Comparison of ENCODE assay signal across 10 cellular contexts in the genomic region with DNA sequence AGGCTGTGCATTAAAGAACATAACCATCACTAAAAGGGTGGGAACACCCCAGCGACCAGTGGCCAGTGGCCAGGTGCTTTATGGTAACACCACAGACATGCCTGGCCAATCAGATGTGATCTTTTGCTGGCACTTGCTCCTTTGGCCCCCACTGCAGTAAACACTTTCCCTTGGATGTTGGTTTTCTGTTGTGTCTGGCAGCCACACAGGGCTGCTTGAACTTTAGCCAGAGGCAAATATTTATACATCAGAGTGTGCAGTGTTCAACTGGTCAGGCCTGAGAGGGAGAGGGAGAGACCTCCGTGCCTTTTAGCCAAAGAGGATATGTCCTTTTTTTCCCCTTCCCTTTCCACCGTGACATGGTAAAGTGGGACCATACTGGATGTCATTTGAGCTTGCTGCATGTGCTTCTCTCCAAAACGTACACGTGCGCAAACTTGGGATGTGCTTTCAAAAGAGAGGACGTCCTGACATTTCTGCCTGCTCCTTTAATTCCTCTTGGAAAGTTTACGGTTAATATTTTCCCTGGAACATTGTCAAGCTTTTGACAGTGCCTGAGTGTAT.
DNase-seq lines count a peak whose midpoint lies in the region; ATAC-seq and TF ChIP-seq lines count a peak whose summit lies in the region.
"Had no signal": no experiment of that assay in that cellular context is flagged by ENCODE, and none has a peak within 500 bp of the region (broad histone marks: within the 10 kb centered on the region; RNA-seq: fewer than 3 reads in every experiment).

No MANE protein-coding gene starts in this region.

- POLR2A ChIA-PET in CD8-positive, alpha-beta T cell (lab: Charles Lee), result no interaction called here

- H3K4me3 ChIP-seq in mucosa of descending colon (no peak overlapping the region), upper lobe of right lung (peak overlapping the region; percentile 48)
- no peak overlapping the region for H3K4me3 ChIP-seq in CD8-positive, alpha-beta T cell (ENCODE audit: low read depth, low read length)

- TF ChIP-seq CTCF in mucosa of descending colon (IDR thresholded peaks at IDR 0.05), result no peak
- no peak for TF ChIP-seq CTCF in upper lobe of right lung (IDR thresholded peaks at IDR 0.05)
- TF ChIP-seq CTCF in CD8-positive, alpha-beta T cell (IDR thresholded peaks at IDR 0.05), result no peak

- H3K27ac Mint-ChIP-seq in CD8-positive, alpha-beta T cell, result no peak overlapping the region

- H3K4me3 Mint-ChIP-seq in CD8-positive, alpha-beta T cell, result no peak overlapping the region

- H3K4me1 ChIP-seq in mucosa of descending colon (ENCODE audit: low read depth) (no peaks in the 10 kb centered on the region), upper lobe of right lung (peaks cover 11% of the 10 kb centered on the region)
- H3K4me1 ChIP-seq in CD8-positive, alpha-beta T cell (ENCODE audit: insufficient read depth, low read length), result no peaks in the 10 kb centered on the region

- H3K9me3 ChIP-seq in mucosa of descending colon (no peaks in the 10 kb centered on the region), upper lobe of right lung (no peaks in the 10 kb centered on the region)
- H3K9me3 ChIP-seq in CD8-positive, alpha-beta T cell (ENCODE audit: low read length), result no peaks in the 10 kb centered on the region

- H3K27me3 Mint-ChIP-seq in CD8-positive, alpha-beta T cell (ENCODE audit: low read depth), result no peaks in the 10 kb centered on the region

- H3K36me3 Mint-ChIP-seq in CD8-positive, alpha-beta T cell, result no peaks in the 10 kb centered on the region

- H3K27me3 ChIP-seq in upper lobe of right lung, result no peaks in the 10 kb centered on the region
- H3K27me3 ChIP-seq in CD8-positive, alpha-beta T cell (ENCODE audit: insufficient read depth, low read length), result no peaks in the 10 kb centered on the region

- DNase-seq in NCI-H69 (lab: John Stamatoyannopoulos, UW) (peak; percentile 51), epithelial cell of prostate (ENCODE audit: low read depth, low spot score) (no peak), mucosa of descending colon (peak; percentile 59 to 65 (median 61)), upper lobe of right lung (no peak), dedifferentiated amniotic fluid mesenchymal stem cell (ENCODE audit: extremely low spot score) (no peak), MV-4-11 (lab: John Stamatoyannopoulos, UW) (no peak), NCI-H2171 treated with DMSO at 0.1 percent for 48 hours (lab: John Stamatoyannopoulos, UW) (no peak)
- no peak for DNase-seq in CD8-positive, alpha-beta T cell
- DNase-seq: effector CD8-positive, alpha-beta T cell; stimulated activated CD4-positive, alpha-beta T cell treated with anti-CD3 and anti-CD28 coated beads, Interleukin-2, amount 100 ng/mL, for 24 hours had no signal

- H3K36me3 ChIP-seq in mucosa of descending colon (ENCODE audit: low read depth), result no peaks in the 10 kb centered on the region
- H3K36me3 ChIP-seq in upper lobe of right lung, result no peaks in the 10 kb centered on the region
- no peaks in the 10 kb centered on the region for H3K36me3 ChIP-seq in CD8-positive, alpha-beta T cell (ENCODE audit: insufficient read depth, low read length)

- H3K9me3 Mint-ChIP-seq in CD8-positive, alpha-beta T cell, result no peaks in the 10 kb centered on the region

- ATAC-seq in mucosa of descending colon, result peak; percentile 83
- ATAC-seq in upper lobe of right lung, result peak; percentile 75
- ATAC-seq in CD8-positive, alpha-beta T cell, result no peak

- peaks cover 3% of the 10 kb centered on the region for H3K4me1 Mint-ChIP-seq in CD8-positive, alpha-beta T cell (ENCODE audit: low read depth)

- intact Hi-C loops in mucosa of descending colon (cut with DNase I, micrococcal nuclease) (loop anchor here in 1 of 2 donors (10.0 kb wide), 1 partner anchor 99 kb away; a partner anchor contains a TSS), upper lobe of right lung (cut with DNase I) (no loop called here)
- intact Hi-C loops in CD8-positive, alpha-beta T cell (cut with DNase I, micrococcal nuclease), result no loop called here

- H3K27ac ChIP-seq in epithelial cell of prostate (peak overlapping the region; percentile 59), upper lobe of right lung (peak overlapping the region; percentile 85)
- no peak overlapping the region for H3K27ac ChIP-seq in CD8-positive, alpha-beta T cell (ENCODE audit: low read depth, low read length)

- CTCF ChIA-PET in CD8-positive, alpha-beta T cell (lab: Charles Lee), result no interaction called here

Comparison
In these comparisons a context has a peak if more than half of its experiments do, and no peak if none do; other contexts are left out.
1. DNase-seq: peak in NCI-H69 (single experiment) and mucosa of descending colon (3 of 3); none in epithelial cell of prostate (single experiment), upper lobe of right lung (single experiment), dedifferentiated amniotic fluid mesenchymal stem cell (single experiment), CD8-positive, alpha-beta T cell (0 of 7), MV-4-11 (single experiment) and NCI-H2171 treated with DMSO at 0.1 percent for 48 hours (single experiment).